Comparison of ENCODE assay signal across 39 cellular contexts in the genomic region with DNA sequence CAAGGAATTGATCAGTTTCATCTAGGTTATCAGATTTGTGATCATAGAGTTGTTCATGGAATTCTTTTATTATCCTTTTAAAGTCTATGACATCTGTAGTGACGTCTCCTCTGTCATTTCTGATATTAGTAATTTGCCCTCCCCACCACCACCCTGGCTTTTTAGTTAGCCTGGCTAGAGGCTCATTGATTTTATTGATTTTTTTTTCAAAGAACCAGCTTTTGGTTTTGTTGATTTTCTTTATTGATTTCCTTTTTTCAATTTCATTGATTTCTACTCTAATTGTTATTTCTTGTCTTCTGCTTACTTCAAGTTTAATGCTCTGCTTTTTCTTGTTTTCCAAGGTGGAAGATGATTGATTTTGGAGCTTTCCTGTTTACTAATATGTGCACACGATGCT.
"Had no signal": no experiment of that assay in that cellular context is flagged by ENCODE, and none has a peak within 500 bp of the region (broad histone marks: within the 10 kb centered on the region; RNA-seq: fewer than 3 reads in every experiment).

No MANE protein-coding gene starts in this region.

- H3K9me3 Mint-ChIP-seq: activated naive CD4-positive, alpha-beta T cell treated with anti-CD3 and anti-CD28 coated beads, Interleukin-2, amount 50 U/mL, for 24 hours; central memory CD8-positive, alpha-beta T cell had no signal

- H3K27me3 ChIP-seq: adrenal gland, ascending aorta, body of pancreas, brain microvascular endothelial cell, breast epithelium, cardiac muscle cell had no signal

- DNase-seq: activated effector memory CD4-positive, alpha-beta T cell treated with anti-CD3 and anti-CD28 coated beads, Interleukin-2, amount 50 U/mL, for 16 hours; activated effector memory CD4-positive, alpha-beta T cell treated with Interleukin-2 at 50 U/mL for 16 hours; activated gamma-delta T cell; activated gamma-delta T cell treated with Interleukin-2 at 50 U/mL for 16 hours; activated naive CD4-positive, alpha-beta T cell; activated naive CD4-positive, alpha-beta T cell treated with anti-CD3 and anti-CD28 coated beads for 36 hours; activated naive CD4-positive, alpha-beta T cell treated with anti-CD3 and anti-CD28 coated beads, Interleukin-2, amount 10 ng/mL, durations not matched to agents 7 days and 5 days; activated naive CD4-positive, alpha-beta T cell treated with anti-CD3 and anti-CD28 coated beads, Interleukin-2, amount 50 U/mL, for 16 hours; activated naive CD4-positive, alpha-beta T cell treated with Interleukin-2 at 50 U/mL for 16 hours; activated naive CD8-positive, alpha-beta T cell treated with anti-CD3 and anti-CD28 coated beads for 36 hours; activated naive CD8-positive, alpha-beta T cell treated with anti-CD3 and anti-CD28 coated beads, Interleukin-2, amount 10 ng/mL, durations not matched to agents 7 days and 5 days; activated naive CD8-positive, alpha-beta T cell treated with anti-CD3 and anti-CD28 coated beads, Interleukin-2, amount 50 U/mL, for 24 hours; activated T-cell treated with anti-CD3 and anti-CD28 coated beads, Interleukin-2, amount 50 U/mL, for 1 hour; activated T-cell treated with anti-CD3 and anti-CD28 coated beads, Interleukin-2, amount 50 U/mL, for 24 hours; activated T-cell treated with anti-CD3 and anti-CD28 coated beads, Interleukin-2, amount 50 U/mL, for 4 hours; activated T-cell treated with anti-CD3 and anti-CD28 coated beads, Interleukin-2, amount 50 U/mL, for 48 hours; activated T-cell treated with anti-CD3 and anti-CD28 coated beads, Interleukin-2, amount 50 U/mL, for 72 hours; adrenal gland; amniotic stem cell; amygdala; anterior cingulate cortex; aorta; body of pancreas; brain microvascular endothelial cell; caudate nucleus; central memory CD4-positive, alpha-beta T cell; cerebellar nuclear complex had no signal

- H3K4me3 ChIP-seq: adrenal gland, ascending aorta, body of pancreas, breast epithelium, cardiac muscle cell had no signal

- ATAC-seq: activated naive CD4-positive, alpha-beta T cell treated with anti-CD3 and anti-CD28 coated beads, Interleukin-2, amount 50 U/mL, for 72 hours; activated naive CD8-positive, alpha-beta T cell treated with anti-CD3 and anti-CD28 coated beads, Interleukin-2, amount 50 U/mL, for 24 hours; activated T-cell treated with anti-CD3 and anti-CD28 coated beads, Interleukin-2, amount 50 U/mL, for 4 hours; activated T-cell treated with anti-CD3 and anti-CD28 coated beads, Interleukin-2, amount 50 U/mL, for 72 hours; body of pancreas had no signal

- H3K27ac Mint-ChIP-seq: activated naive CD4-positive, alpha-beta T cell treated with anti-CD3 and anti-CD28 coated beads for 36 hours; activated naive CD4-positive, alpha-beta T cell treated with anti-CD3 and anti-CD28 coated beads, Interleukin-2, amount 10 ng/mL, durations not matched to agents 7 days and 5 days; activated naive CD4-positive, alpha-beta T cell treated with anti-CD3 and anti-CD28 coated beads, Interleukin-2, amount 50 U/mL, for 24 hours; activated naive CD4-positive, alpha-beta T cell treated with anti-CD3 and anti-CD28 coated beads, Interleukin-2, amount 50 U/mL, for 72 hours; activated naive CD8-positive, alpha-beta T cell; activated naive CD8-positive, alpha-beta T cell treated with anti-CD3 and anti-CD28 coated beads for 36 hours; activated naive CD8-positive, alpha-beta T cell treated with anti-CD3 and anti-CD28 coated beads, Interleukin-2, amount 10 ng/mL, durations not matched to agents 7 days and 5 days; activated naive CD8-positive, alpha-beta T cell treated with anti-CD3 and anti-CD28 coated beads, Interleukin-2, amount 50 U/mL, for 24 hours; activated T-cell treated with anti-CD3 and anti-CD28 coated beads, Interleukin-2, amount 50 U/mL, for 24 hours; activated T-cell treated with anti-CD3 and anti-CD28 coated beads, Interleukin-2, amount 50 U/mL, for 72 hours; activated T-helper 1 cell treated with anti-CD3 and anti-CD28 coated beads, Interleukin-12 subunit alpha, Interleukin-12 subunit beta, Interleukin-2, Interleukin-4 antibody, amounts not matched to agents 30 ng/mL and 10 ng/mL and 1 ng/mL, durations not matched to agents 14 hours and 24 hours and 36 hours; activated T-helper 2 cell treated with anti-CD3 and anti-CD28 coated beads, Interferon-gamma antibody, Interleukin-2, Interleukin-4, amounts not matched to agents 10 μg/mL and 5 μg/mL and 100 μg/mL, durations not matched to agents 14 hours and 24 hours and 36 hours; brain had no signal

- H3K27me3 Mint-ChIP-seq: activated naive CD4-positive, alpha-beta T cell treated with anti-CD3 and anti-CD28 coated beads, Interleukin-2, amount 10 ng/mL, durations not matched to agents 7 days and 5 days; activated naive CD4-positive, alpha-beta T cell treated with anti-CD3 and anti-CD28 coated beads, Interleukin-2, amount 50 U/mL, for 24 hours; activated naive CD8-positive, alpha-beta T cell; activated naive CD8-positive, alpha-beta T cell treated with anti-CD3 and anti-CD28 coated beads for 36 hours; activated naive CD8-positive, alpha-beta T cell treated with anti-CD3 and anti-CD28 coated beads, Interleukin-2, amount 10 ng/mL, durations not matched to agents 7 days and 5 days; activated naive CD8-positive, alpha-beta T cell treated with anti-CD3 and anti-CD28 coated beads, Interleukin-2, amount 50 U/mL, for 24 hours; activated T-cell treated with anti-CD3 and anti-CD28 coated beads, Interleukin-2, amount 50 U/mL, for 24 hours; brain; central memory CD8-positive, alpha-beta T cell had no signal

- FAIRE-seq: astrocyte, bronchial epithelial cell had no signal

- H3K36me3 ChIP-seq: adrenal gland, brain microvascular endothelial cell, breast epithelium, cardiac muscle cell had no signal

- H3K4me3 Mint-ChIP-seq: activated naive CD4-positive, alpha-beta T cell treated with anti-CD3 and anti-CD28 coated beads for 36 hours; activated naive CD4-positive, alpha-beta T cell treated with anti-CD3 and anti-CD28 coated beads, Interleukin-2, amount 10 ng/mL, durations not matched to agents 7 days and 5 days; activated naive CD4-positive, alpha-beta T cell treated with anti-CD3 and anti-CD28 coated beads, Interleukin-2, amount 50 U/mL, for 24 hours; activated naive CD8-positive, alpha-beta T cell; activated naive CD8-positive, alpha-beta T cell treated with anti-CD3 and anti-CD28 coated beads for 36 hours; activated naive CD8-positive, alpha-beta T cell treated with anti-CD3 and anti-CD28 coated beads, Interleukin-2, amount 10 ng/mL, durations not matched to agents 7 days and 5 days; activated naive CD8-positive, alpha-beta T cell treated with anti-CD3 and anti-CD28 coated beads, Interleukin-2, amount 50 U/mL, for 24 hours; activated T-cell treated with anti-CD3 and anti-CD28 coated beads, Interleukin-2, amount 50 U/mL, for 24 hours; activated T-cell treated with anti-CD3 and anti-CD28 coated beads, Interleukin-2, amount 50 U/mL, for 4 hours; activated T-cell treated with anti-CD3 and anti-CD28 coated beads, Interleukin-2, amount 50 U/mL, for 72 hours; activated T-helper 1 cell treated with anti-CD3 and anti-CD28 coated beads, Interleukin-12 subunit alpha, Interleukin-12 subunit beta, Interleukin-2, Interleukin-4 antibody, amounts not matched to agents 30 ng/mL and 10 ng/mL and 1 ng/mL, durations not matched to agents 14 hours and 24 hours and 36 hours; brain; central memory CD8-positive, alpha-beta T cell had no signal

- H3K27ac ChIP-seq: adrenal gland, ascending aorta, body of pancreas, brain microvascular endothelial cell, breast epithelium, cardiac muscle cell had no signal
